9 cellular contexts compared by ENCODE assay signal in the genomic region with DNA sequence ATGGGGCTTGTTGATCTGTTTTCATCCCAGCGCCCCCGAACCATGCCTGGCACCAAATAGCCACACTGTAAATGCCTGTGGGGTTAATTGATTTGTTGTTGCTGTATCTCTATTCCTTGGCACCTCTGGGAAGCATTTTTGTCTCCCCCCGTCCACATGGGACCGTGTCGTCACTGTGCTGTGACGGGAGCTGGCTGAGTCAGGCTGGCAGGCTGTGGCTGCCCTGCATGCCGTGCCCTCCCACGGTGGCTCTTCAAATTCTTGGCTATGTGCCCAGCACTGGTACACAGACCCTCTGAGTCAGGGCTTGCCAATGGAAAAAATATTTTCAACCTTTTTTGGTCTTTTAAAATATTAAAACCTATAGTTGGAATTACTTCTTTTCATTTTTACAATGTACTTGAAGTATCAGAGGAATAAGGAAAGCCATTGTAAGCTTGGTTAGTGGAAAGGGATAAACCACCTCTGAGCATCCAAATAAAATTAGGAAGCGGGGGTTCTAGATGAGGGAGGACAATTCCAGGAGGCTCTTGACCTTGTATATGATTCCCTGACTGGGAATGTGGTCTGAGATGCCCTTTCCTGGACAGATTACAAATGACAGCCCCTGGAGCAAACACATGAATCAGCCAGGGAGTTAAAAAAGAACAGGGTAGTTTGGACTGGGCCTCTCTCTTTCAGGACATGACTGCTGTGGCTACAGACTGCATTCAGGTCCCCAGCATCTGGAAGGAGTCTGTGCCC. TPM values are rescaled to one million over a fixed set of nuclear protein-coding genes. Genes with fewer than 3 reads are reported as not detected.
DNase-seq lines count a peak whose midpoint lies in the region; TF ChIP-seq lines count a peak whose summit lies in the region.
"Had no signal": no experiment of that assay in that cellular context is flagged by ENCODE, and none has a peak within 500 bp of the region (broad histone marks: within the 10 kb centered on the region; RNA-seq: fewer than 3 reads in every experiment).

No MANE protein-coding gene starts in this region.

- no peaks in the 10 kb centered on the region for H3K27me3 ChIP-seq in WERI-Rb-1 (ENCODE audit: insufficient read depth, low read depth, severe bottlenecking)

- peak; percentile 47 for DNase-seq in HFFc6
- DNase-seq in RWPE1 (ENCODE audit: low spot score), result peak; percentile 89
- DNase-seq in cardiac fibroblast (ENCODE audit: low read depth in 2 of 2), result peak; percentile 73 to 82
- peak; percentile 77 for DNase-seq in medulla oblongata (ENCODE audit: extremely low spot score)
- DNase-seq in stimulated activated naive CD4-positive, alpha-beta T cell (lab: John Stamatoyannopoulos, UW), result peak in 4 of 6 experiments; percentile 8 to 63 (median 40)
- DNase-seq in endothelial cell (ENCODE audit: low spot score), result no peak
- no peak for DNase-seq in UCSD-AML1 (lab: John Stamatoyannopoulos, UW; ENCODE audit: unreplicated experiment)
- DNase-seq in WERI-Rb-1, result no peak

- CTCF ChIA-PET in RWPE1 (lab: Yijun Ruan, JAX), result no interaction called here

- H3K4me1 Mint-ChIP-seq in HFFc6 (ENCODE audit: low read depth) (peaks cover 33% of the 10 kb centered on the region), endothelial cell (ENCODE audit: unreplicated experiment) (peaks cover 1% of the 10 kb centered on the region)

- peaks cover 46% of the 10 kb centered on the region for H3K36me3 Mint-ChIP-seq in HFFc6 (ENCODE audit: low read depth)
- peaks cover 9% of the 10 kb centered on the region for H3K36me3 Mint-ChIP-seq in endothelial cell (ENCODE audit: low read depth, unreplicated experiment)

- H3K27me3 Mint-ChIP-seq in HFFc6 (ENCODE audit: insufficient read depth), result peaks cover 4% of the 10 kb centered on the region
- H3K27me3 Mint-ChIP-seq in endothelial cell (ENCODE audit: unreplicated experiment), result no peaks in the 10 kb centered on the region

- H3K4me3 ChIP-seq in cardiac fibroblast (replicated peaks in 1 of 2; ENCODE audit: low read depth in 2 of 2, low read length in 2 of 2), result no peak overlapping the region
- H3K4me3 ChIP-seq in WERI-Rb-1 (ENCODE audit: low read depth, low read length), result no peak overlapping the region

- POLR2A ChIA-PET in RWPE1 (lab: Yijun Ruan, JAX; ENCODE audit: low non-redundant PET), result no interaction called here

- H3K27ac ChIP-seq in RWPE1 (peak overlapping the region; percentile 95), WERI-Rb-1 (no peak overlapping the region)
- H3K27ac ChIP-seq: KMS-11 had no signal

- no peaks in the 10 kb centered on the region for H3K36me3 ChIP-seq in WERI-Rb-1

- TF ChIP-seq CTCF in HFFc6 (IDR thresholded peaks at IDR 0.05), result no peak
- no peak for TF ChIP-seq CTCF in RWPE1 (conservative IDR thresholded peaks at IDR 0.05; ENCODE audit: low read depth)
- TF ChIP-seq CTCF in cardiac fibroblast (IDR thresholded peaks at IDR 0.05; ENCODE audit: low read depth, low read length), result no peak
- no peak for TF ChIP-seq CTCF in endothelial cell (IDR thresholded peaks at IDR 0.05; ENCODE audit: unreplicated experiment)
- TF ChIP-seq CTCF in WERI-Rb-1 (IDR thresholded peaks at IDR 0.05; ENCODE audit: low read depth, low read length), result no peak

- H3K27ac Mint-ChIP-seq in HFFc6, result peak overlapping the region; percentile 88
- H3K27ac Mint-ChIP-seq in endothelial cell (ENCODE audit: unreplicated experiment), result no peak overlapping the region

- H3K4me3 Mint-ChIP-seq in HFFc6 (peak overlapping the region; percentile 69), endothelial cell (ENCODE audit: unreplicated experiment) (no peak overlapping the region)

- peaks cover 5% of the 10 kb centered on the region for H3K9me3 ChIP-seq in WERI-Rb-1 (ENCODE audit: severe bottlenecking)

- H3K9me3 Mint-ChIP-seq in HFFc6 (peaks cover 36% of the 10 kb centered on the region), endothelial cell (ENCODE audit: unreplicated experiment) (no peaks in the 10 kb centered on the region)

RNA-seq across cellular contexts. Expression of gene DGKD, which starts 59.4 kb away (rescaled TPM):
- 10 to 100 TPM in 3 of 6 experiments, 1 to 10 TPM in 3; 8.1 to 12.2 (median 10.3) TPM for total RNA-seq in HFFc6 (2021; fragmentation: NEBNext Ultra II Directional; extraction: Animal tissue kit (Norgen Biotek cat#: 25700))
- 15.3 TPM for total RNA-seq in endothelial cell (ENCODE audit: unreplicated experiment)

Comparison
In these comparisons a context has a peak if more than half of its experiments do, and no peak if none do; other contexts are left out.
1. DNase-seq: peak in HFFc6 (single experiment), RWPE1 (single experiment), cardiac fibroblast (2 of 2), medulla oblongata (single experiment) and stimulated activated naive CD4-positive, alpha-beta T cell (4 of 6); none in endothelial cell (single experiment), UCSD-AML1 (single experiment) and WERI-Rb-1 (single experiment).